In genomic region chr4:7389101-7389701, GRCh38 we compare ENCODE assay signal across 27 cellular contexts. TPM values are rescaled to one million over a fixed set of nuclear protein-coding genes. Genes with fewer than 3 reads are reported as not detected.
A peak's percentile ranks its signal among the peaks of the same experiment; 100 is the strongest.
DNase-seq lines count a peak whose midpoint lies in the region; ATAC-seq, FAIRE-seq and TF ChIP-seq lines count a peak whose summit lies in the region.
"Had no signal": no experiment of that assay in that cellular context is flagged by ENCODE, and none has a peak within 500 bp of the region (broad histone marks: within the 10 kb centered on the region; RNA-seq: fewer than 3 reads in every experiment).

No MANE protein-coding gene starts in this region.

- FAIRE-seq in D721Med (lab: Jason Lieb, UNC): no peak
- no peak for FAIRE-seq in frontal cortex (lab: Jason Lieb, UNC)
- FAIRE-seq: A549, endometrium had no signal

- H3K27ac Mint-ChIP-seq in activated CD8-positive, alpha-beta memory T cell treated with anti-CD3 and anti-CD28 coated beads, Interleukin-2, amount 10 ng/mL, durations not matched to agents 7 days and 5 days: no peak overlapping the region
- H3K27ac Mint-ChIP-seq in GM23338: no peak overlapping the region
- H3K27ac Mint-ChIP-seq: activated CD8-positive, alpha-beta T cell treated with anti-CD3 and anti-CD28 coated beads, Interleukin-2, amount 10 ng/mL, durations not matched to agents 7 days and 5 days; activated naive CD8-positive, alpha-beta T cell treated with anti-CD3 and anti-CD28 coated beads, Interleukin-2, amount 50 U/mL, for 24 hours; nephron progenitor cell had no signal

- H3K4me3 Mint-ChIP-seq in activated CD8-positive, alpha-beta memory T cell treated with anti-CD3 and anti-CD28 coated beads, Interleukin-2, amount 10 ng/mL, durations not matched to agents 7 days and 5 days: no peak overlapping the region
- H3K4me3 Mint-ChIP-seq in GM23338: no peak overlapping the region
- H3K4me3 Mint-ChIP-seq: activated CD8-positive, alpha-beta T cell treated with anti-CD3 and anti-CD28 coated beads, Interleukin-2, amount 10 ng/mL, durations not matched to agents 7 days and 5 days; activated naive CD8-positive, alpha-beta T cell treated with anti-CD3 and anti-CD28 coated beads, Interleukin-2, amount 50 U/mL, for 24 hours; nephron progenitor cell had no signal

- ATAC-seq in activated CD8-positive, alpha-beta memory T cell treated with anti-CD3 and anti-CD28 coated beads, Interleukin-2, amount 10 ng/mL, durations not matched to agents 7 days and 5 days: no peak
- ATAC-seq in lower lobe of right lung (no peak), GM23338 (no peak), GM21717 (IDR thresholded peaks at IDR 0.05; ENCODE audit: unreplicated experiment) (no peak)
- ATAC-seq: A549; activated CD8-positive, alpha-beta T cell treated with anti-CD3 and anti-CD28 coated beads, Interleukin-2, amount 10 ng/mL, durations not matched to agents 7 days and 5 days; activated naive CD8-positive, alpha-beta T cell treated with anti-CD3 and anti-CD28 coated beads, Interleukin-2, amount 50 U/mL, for 24 hours; body of pancreas had no signal

- CTCF ChIA-PET in activated CD8-positive, alpha-beta memory T cell treated with anti-CD3 and anti-CD28 coated beads, Interleukin-2, amount 10 ng/mL, durations not matched to agents 7 days and 5 days (lab: Charles Lee): no interaction called here

- TF ChIP-seq EP300 in stomach (IDR thresholded peaks at IDR 0.05): no peak

- H3K36me3 Mint-ChIP-seq in activated CD8-positive, alpha-beta memory T cell treated with anti-CD3 and anti-CD28 coated beads, Interleukin-2, amount 10 ng/mL, durations not matched to agents 7 days and 5 days: no peaks in the 10 kb centered on the region
- no peaks in the 10 kb centered on the region for H3K36me3 Mint-ChIP-seq in GM23338 (ENCODE audit: low read depth)

- H3K79me2 ChIP-seq in GM23338 (replicated peaks; ENCODE audit: insufficient read depth): no peaks in the 10 kb centered on the region

- no peak for TF ChIP-seq CTCF in D721Med (IDR thresholded peaks at IDR 0.05; ENCODE audit: insufficient read depth, missing control alignments)
- TF ChIP-seq CTCF in lower lobe of right lung (IDR thresholded peaks at IDR 0.05): no peak
- TF ChIP-seq CTCF in stomach (IDR thresholded peaks at IDR 0.05): no peak
- TF ChIP-seq CTCF in GM23338 (conservative IDR thresholded peaks at IDR 0.05; ENCODE audit: low read depth in 2 of 2): no peak

- no peaks in the 10 kb centered on the region for H3K9me2 ChIP-seq in GM23338 (ENCODE audit: insufficient read depth)

- H3K27ac ChIP-seq in lower lobe of right lung: no peak overlapping the region
- H3K27ac ChIP-seq in stomach: no peak overlapping the region
- no peak overlapping the region for H3K27ac ChIP-seq in GM23338 (ENCODE audit: low read depth)
- H3K27ac ChIP-seq: A549, body of pancreas, colonic mucosa, SK-N-MC had no signal

- H3K27me3 ChIP-seq in lower lobe of right lung (ENCODE audit: low read depth) (no peaks in the 10 kb centered on the region), stomach (peaks cover 0 to 34% (median 7%) of the 10 kb centered on the region in 3 donors), GM23338 (ENCODE audit: insufficient read depth) (no peaks in the 10 kb centered on the region)
- H3K27me3 ChIP-seq: BE2C, body of pancreas, colonic mucosa had no signal

- H2AFZ ChIP-seq in GM23338: no peak overlapping the region

- TF ChIP-seq POLR2A in stomach (IDR thresholded peaks at IDR 0.05): no peak

- no peaks in the 10 kb centered on the region for H3K4me1 Mint-ChIP-seq in activated CD8-positive, alpha-beta memory T cell treated with anti-CD3 and anti-CD28 coated beads, Interleukin-2, amount 10 ng/mL, durations not matched to agents 7 days and 5 days
- H3K4me1 Mint-ChIP-seq in GM23338: peaks cover 3% of the 10 kb centered on the region; the same call in 2 of the 3 replicates
- H3K4me1 Mint-ChIP-seq: activated naive CD8-positive, alpha-beta T cell treated with anti-CD3 and anti-CD28 coated beads, Interleukin-2, amount 50 U/mL, for 24 hours had no signal

- no peaks in the 10 kb centered on the region for H4K20me1 ChIP-seq in GM23338 (replicated peaks; ENCODE audit: insufficient read depth)

- peak; percentile 25 for DNase-seq in activated CD8-positive, alpha-beta memory T cell treated with anti-CD3 and anti-CD28 coated beads, Interleukin-2, amount 50 U/mL, for 48 hours
- no peak for DNase-seq in activated CD8-positive, alpha-beta memory T cell treated with anti-CD3 and anti-CD28 coated beads, Interleukin-2, amount 10 ng/mL, durations not matched to agents 7 days and 5 days
- DNase-seq in D721Med (ENCODE audit: insufficient read length, low spot score): peak; percentile 9
- peak; percentile 44 for DNase-seq in lower lobe of right lung
- DNase-seq in stomach: peak; percentile 17
- DNase-seq in GM23338 (ENCODE audit: low spot score): no peak
- DNase-seq in frontal cortex (ENCODE audit: low spot score in 2 of 2): no peak
- DNase-seq: activated CD8-positive, alpha-beta T cell treated with anti-CD3 and anti-CD28 coated beads, Interleukin-2, amount 10 ng/mL, durations not matched to agents 7 days and 5 days; activated naive CD8-positive, alpha-beta T cell treated with anti-CD3 and anti-CD28 coated beads, Interleukin-2, amount 50 U/mL, for 24 hours; BE2C; Caco-2; colonic mucosa; KBM-7; MM.1S; NCI-H1417 treated with DMSO at 0.1 percent for 48 hours; NCI-H510A treated with DMSO at 0.1 percent for 48 hours; nephron progenitor cell; stimulated activated CD4-positive, alpha-beta T cell treated with anti-CD3 and anti-CD28 coated beads, Interleukin-1b, Interleukin-23, amount 100 ng/mL, for 48 hours had no signal

- no peak overlapping the region for H3K4me2 ChIP-seq in GM23338
- H3K4me2 ChIP-seq: A549 had no signal

- intact Hi-C loops in lower lobe of right lung (cut with DNase I) (no loop called here), stomach (cut with DNase I; ENCODE audit: low total_unique reads) (no loop called here)

- peaks cover 13% of the 10 kb centered on the region for H3K9me3 Mint-ChIP-seq in activated CD8-positive, alpha-beta memory T cell treated with anti-CD3 and anti-CD28 coated beads, Interleukin-2, amount 10 ng/mL, durations not matched to agents 7 days and 5 days (ENCODE audit: low read depth)
- no peaks in the 10 kb centered on the region for H3K9me3 Mint-ChIP-seq in GM23338
- H3K9me3 Mint-ChIP-seq: nephron progenitor cell had no signal

- H3K9me3 ChIP-seq in lower lobe of right lung (no peaks in the 10 kb centered on the region), stomach (no peaks in the 10 kb centered on the region)
- H3K9me3 ChIP-seq: A549, BE2C, body of pancreas, Caco-2, colonic mucosa had no signal

- 0 out of 2 replicates have a peak, but pooled peaks cover 4% of the 10 kb centered on the region for H3F3A ChIP-seq in GM23338 (replicated peaks; ENCODE audit: low read depth)

- H3K4me3 ChIP-seq in lower lobe of right lung (no peak overlapping the region), stomach (no peak overlapping the region), GM23338 (no peak overlapping the region)
- H3K4me3 ChIP-seq: A549, body of pancreas, colonic mucosa, SK-N-MC had no signal

- no peaks in the 10 kb centered on the region for H3K4me1 ChIP-seq in lower lobe of right lung
- no peaks in the 10 kb centered on the region for H3K4me1 ChIP-seq in stomach
- H3K4me1 ChIP-seq in GM23338 (ENCODE audit: insufficient read depth): no peaks in the 10 kb centered on the region
- H3K4me1 ChIP-seq: A549, BE2C, body of pancreas, Caco-2, colonic mucosa had no signal

- WGBS in stomach, 5 donors: 80 to 93% (median 91%) methylated on average over 12 to 15 of the region's 15 CpGs

- H3K27me3 Mint-ChIP-seq in activated CD8-positive, alpha-beta memory T cell treated with anti-CD3 and anti-CD28 coated beads, Interleukin-2, amount 10 ng/mL, durations not matched to agents 7 days and 5 days: no peaks in the 10 kb centered on the region
- H3K27me3 Mint-ChIP-seq in GM23338 (ENCODE audit: insufficient read depth, low read depth, poor library complexity): peaks cover 10% of the 10 kb centered on the region

- H3K36me3 ChIP-seq in lower lobe of right lung (no peaks in the 10 kb centered on the region), stomach (no peaks in the 10 kb centered on the region), GM23338 (ENCODE audit: insufficient read depth) (no peaks in the 10 kb centered on the region)
- H3K36me3 ChIP-seq: BE2C, colonic mucosa had no signal

TF ChIP-seq in GM23338, 12 proteins besides CTCF, POLR2A, EP300 and RAD21 (continues in another document):
- TF ChIP-seq STAT1 (IDR thresholded peaks at IDR 0.05; ENCODE audit: unreplicated experiment) (no peak), EZH2 (IDR thresholded peaks at IDR 0.05; ENCODE audit: low read depth, unreplicated experiment) (no peak), REST (IDR thresholded peaks at IDR 0.05; ENCODE audit: unreplicated experiment) (no peak), POLR2AphosphoS5 (IDR thresholded peaks at IDR 0.05; ENCODE audit: low read depth) (no peak)

RNA-seq across cellular contexts. Expression of gene PSAPL1, which starts 45.5 kb away (rescaled TPM):
- not detected for total RNA-seq in activated CD8-positive, alpha-beta memory T cell treated with anti-CD3 and anti-CD28 coated beads, Interleukin-2, amount 10 ng/mL, durations not matched to agents 7 days and 5 days
- total RNA-seq in lower lobe of right lung (not detected), stomach (10 to 100 TPM in 2 of 5 donors, under 1 TPM in 1, not detected in 2; 0.45 to 37.5 (median 14.8) TPM), frontal cortex (not detected)
- polyA plus RNA-seq in stomach (1 to 10 TPM in 2 of 3 donors, under 1 TPM in 1; 0.03 to 7.0 (median 4.3) TPM), GM23338 (2016; fragmentation: Nextera tagmentation; extraction: Ambion mirVana) (not detected in 2 replicates)
- not detected in 2 replicates for total RNA-seq in GM23338 (2014; rRNA removed; shearing (Covaris generic))
- total RNA-seq: activated CD8-positive, alpha-beta T cell treated with anti-CD3 and anti-CD28 coated beads, Interleukin-2, amount 10 ng/mL, durations not matched to agents 7 days and 5 days; colonic mucosa; Daoy; glomerular endothelial cell; HT1080; skeletal muscle tissue had no signal

Comparison
In these comparisons a context has a peak if more than half of its experiments do, and no peak if none do; other contexts are left out.
1. DNase-seq: peak in activated CD8-positive, alpha-beta memory T cell treated with anti-CD3 and anti-CD28 coated beads, Interleukin-2, amount 50 U/mL, for 48 hours (single experiment), D721Med (single experiment), lower lobe of right lung (single experiment) and stomach (single experiment); none in activated CD8-positive, alpha-beta memory T cell treated with anti-CD3 and anti-CD28 coated beads, Interleukin-2, amount 10 ng/mL, durations not matched to agents 7 days and 5 days (single experiment), GM23338 (single experiment) and frontal cortex (0 of 2).